8 cellular contexts compared by ENCODE assay signal in genomic region chr22:39319284-39320170, GRCh38. TPM values are rescaled to one million over a fixed set of nuclear protein-coding genes. Genes with fewer than 3 reads are reported as not detected.
DNase-seq lines count a peak whose midpoint lies in the region; TF ChIP-seq lines count a peak whose summit lies in the region.

TSS of gene RPL3 (minus strand) at chr22:39319623. CDS start at chr22:39319597, 26 bp downstream.

- peaks cover 35% of the 10 kb centered on the region for H3K4me1 ChIP-seq in Loucy (ENCODE audit: insufficient read depth, low read length, poor library complexity, severe bottlenecking)

- no peaks in the 10 kb centered on the region for H3K9me3 Mint-ChIP-seq in nephron
- H3K9me3 Mint-ChIP-seq in stimulated activated naive CD8-positive, alpha-beta T cell treated with anti-CD3 and anti-CD28 coated beads, Interleukin-15, Interleukin-2, amounts not matched to agents 100 ng/mL and 50 ng/mL, for 24 hours: no peaks in the 10 kb centered on the region

- peak within 1 kb of the TSS; percentile 93 for H2AFZ ChIP-seq in Loucy (ENCODE audit: low read length)

- H3K27me3 ChIP-seq in Loucy (ENCODE audit: insufficient read depth, low read length, poor library complexity, severe bottlenecking): peaks cover 11% of the 10 kb centered on the region

- peak within 1 kb of the TSS; percentile 92 for H3K4me2 ChIP-seq in Loucy (ENCODE audit: low read depth, low read length, poor library complexity, severe bottlenecking)

- H3K9ac ChIP-seq in Loucy (ENCODE audit: low read depth, low read length, poor library complexity, severe bottlenecking): peak within 1 kb of the TSS; percentile 99

- H3K4me3 ChIP-seq in Loucy (ENCODE audit: low read length, poor library complexity, severe bottlenecking): peak within 1 kb of the TSS; percentile 99
- H3K4me3 ChIP-seq in fibroblast of pulmonary artery (replicated peaks; ENCODE audit: low read depth, low read length): peak within 1 kb of the TSS; percentile 97

- peaks cover 37% of the 10 kb centered on the region for H3K36me3 ChIP-seq in Loucy (ENCODE audit: insufficient read depth, low read length)

- H3K9me2 ChIP-seq in Loucy (replicated peaks; ENCODE audit: low read depth, low read length): no peaks in the 10 kb centered on the region

- no peaks in the 10 kb centered on the region for H3K9me3 ChIP-seq in Loucy (ENCODE audit: insufficient read depth, low read depth, low read length)

- peak within 1 kb of the TSS; percentile 99 to 100 (median 100) for H3K4me3 Mint-ChIP-seq in nephron
- peak within 1 kb of the TSS; percentile 99 for H3K4me3 Mint-ChIP-seq in stimulated activated naive CD8-positive, alpha-beta T cell treated with anti-CD3 and anti-CD28 coated beads, Interleukin-15, Interleukin-2, amounts not matched to agents 100 ng/mL and 50 ng/mL, for 24 hours

- DNase-seq in EH (ENCODE audit: low read depth) (peak; percentile 99), H4 (ENCODE audit: low spot score) (peak; percentile 99), SHP77 (lab: John Stamatoyannopoulos, UW) (peak; percentile 97 to 98), fibroblast of pulmonary artery (ENCODE audit: low read depth) (peak; percentile 99)
- DNase-seq in activated effector memory CD4-positive, alpha-beta T cell treated with Interleukin-2 at 50 U/mL for 16 hours: peak; percentile 96

- H3K27me3 Mint-ChIP-seq in nephron (ENCODE audit: low read depth): no peaks in the 10 kb centered on the region
- peaks cover 4% of the 10 kb centered on the region for H3K27me3 Mint-ChIP-seq in stimulated activated naive CD8-positive, alpha-beta T cell treated with anti-CD3 and anti-CD28 coated beads, Interleukin-15, Interleukin-2, amounts not matched to agents 100 ng/mL and 50 ng/mL, for 24 hours

- peaks cover 35% of the 10 kb centered on the region for H3K4me1 Mint-ChIP-seq in nephron
- H3K4me1 Mint-ChIP-seq in stimulated activated naive CD8-positive, alpha-beta T cell treated with anti-CD3 and anti-CD28 coated beads, Interleukin-15, Interleukin-2, amounts not matched to agents 100 ng/mL and 50 ng/mL, for 24 hours (ENCODE audit: low read depth): peaks cover 54% of the 10 kb centered on the region

- peak within 1 kb of the TSS; percentile 100 for H3K27ac Mint-ChIP-seq in nephron
- peak within 1 kb of the TSS; percentile 100 for H3K27ac Mint-ChIP-seq in stimulated activated naive CD8-positive, alpha-beta T cell treated with anti-CD3 and anti-CD28 coated beads, Interleukin-15, Interleukin-2, amounts not matched to agents 100 ng/mL and 50 ng/mL, for 24 hours

- H3F3A ChIP-seq in Loucy (ENCODE audit: low read depth): no peaks in the 10 kb centered on the region; the same call in 1 of the 2 replicates

- H3K79me2 ChIP-seq in Loucy (ENCODE audit: insufficient read depth, low read length): peaks cover 49% of the 10 kb centered on the region

- peaks cover 48% of the 10 kb centered on the region for H3K36me3 Mint-ChIP-seq in nephron (ENCODE audit: low read depth)
- peaks cover 53% of the 10 kb centered on the region for H3K36me3 Mint-ChIP-seq in stimulated activated naive CD8-positive, alpha-beta T cell treated with anti-CD3 and anti-CD28 coated beads, Interleukin-15, Interleukin-2, amounts not matched to agents 100 ng/mL and 50 ng/mL, for 24 hours (ENCODE audit: low read depth)

- no peak for TF ChIP-seq CTCF in Loucy (conservative IDR thresholded peaks at IDR 0.05; ENCODE audit: low read length)
- TF ChIP-seq CTCF in fibroblast of pulmonary artery (IDR thresholded peaks at IDR 0.05; ENCODE audit: low read length, missing control alignments): peak; percentile 7
- TF ChIP-seq CTCF in nephron (IDR thresholded peaks at IDR 0.05; ENCODE audit: unreplicated experiment in 3 of 3): peak in 1 of 3 experiments; percentile 33

- peaks cover 47% of the 10 kb centered on the region for H4K20me1 ChIP-seq in Loucy (ENCODE audit: insufficient read depth, low read length, poor library complexity, severe bottlenecking)

RNA-seq across cellular contexts. Expression of gene RPL3, which starts in this region (rescaled TPM):
- 2,177 and 2,312 TPM in 2 replicates for total RNA-seq in H4 (2014; rRNA removed; shearing (Covaris generic))

Comparison
In these comparisons a context has a peak if more than half of its experiments do, and no peak if none do; other contexts are left out.
1. Peak in every context shown above with its lines: DNase-seq and H3K4me3 ChIP-seq.